In the genomic region with DNA sequence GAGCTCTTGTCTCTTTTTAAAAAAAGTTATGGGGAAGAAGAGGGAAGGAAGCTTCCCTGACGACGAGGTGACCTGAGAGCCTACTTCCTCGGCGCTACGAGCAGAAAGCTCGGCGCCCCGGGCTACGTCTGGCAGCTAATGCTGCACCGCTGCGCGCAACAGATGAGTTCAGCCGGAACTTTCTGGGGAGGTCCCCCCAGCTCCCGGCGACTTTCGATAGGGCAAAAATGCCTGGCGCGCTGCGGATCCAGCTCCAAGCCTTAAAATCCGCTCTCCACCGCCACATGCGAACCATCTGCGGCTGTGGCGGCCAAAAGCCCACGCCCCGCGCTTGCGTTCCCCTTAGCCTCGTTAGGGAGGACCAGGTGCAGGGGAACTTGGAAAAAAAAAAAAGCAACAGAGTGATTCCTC, we compare ENCODE assay signal across 8 cellular contexts.
DNase-seq lines count a peak whose midpoint lies in the region; ATAC-seq and TF ChIP-seq lines count a peak whose summit lies in the region.

No MANE protein-coding gene starts in this region.

- H3K27me3 ChIP-seq in mucosa of rectum (ENCODE audit: control insufficient read depth in 2 of 2, insufficient read depth in 2 of 2, low read length in 2 of 2) = no peaks in the 10 kb centered on the region

- H3K4me1 ChIP-seq in mucosa of rectum (ENCODE audit: control insufficient read depth in 2 of 2, insufficient read depth in 2 of 2, low read length in 2 of 2) = peaks cover 8 to 11% of the 10 kb centered on the region in 2 donors

- peaks cover 0 to 2% of the 10 kb centered on the region in 2 donors for H3K36me3 ChIP-seq in mucosa of rectum (ENCODE audit: control insufficient read depth in 2 of 2, insufficient read depth in 2 of 2, low read length in 2 of 2)

- peak overlapping the region; percentile 95 for H3K9ac ChIP-seq in mucosa of rectum (ENCODE audit: low read depth in 1 of 2, low read length in 2 of 2)

- peak overlapping the region; percentile 90 to 94 for H3K27ac ChIP-seq in mucosa of rectum (ENCODE audit: low read depth in 2 of 2, low read length in 2 of 2)

- TF ChIP-seq CTCF in epithelial cell of esophagus (IDR thresholded peaks at IDR 0.05; ENCODE audit: insufficient read depth, low read depth, low read length, missing control alignments) = no peak

- ATAC-seq in HG02981 (IDR thresholded peaks at IDR 0.05; ENCODE audit: unreplicated experiment) = peak; percentile 29

- DNase-seq in NCI-H446 (lab: John Stamatoyannopoulos, UW) (peak; percentile 30 to 44), NCI-H446 treated with DMSO at 0.1 percent for 48 hours (lab: John Stamatoyannopoulos, UW) (no peak), NOMO-1 treated with DMSO at 0.1 percent for 48 hours (lab: John Stamatoyannopoulos, UW; ENCODE audit: unreplicated experiment) (peak; percentile 64), activated T-cell treated with anti-CD3 and anti-CD28 coated beads for 1 hour (ENCODE audit: low read depth) (peak; percentile 55), epithelial cell of esophagus (ENCODE audit: low read depth) (peak; percentile 78)
- DNase-seq in stimulated activated CD8-positive, alpha-beta memory T cell treated with anti-CD3 and anti-CD28 coated beads, Interleukin-7, amount 100 ng/mL, for 4 hours (ENCODE audit: low read depth in 2 of 2) = peak; percentile 49 to 65

- H3K4me3 ChIP-seq in epithelial cell of esophagus (ENCODE audit: low read length) = peak overlapping the region; percentile 94
- peak overlapping the region; percentile 82 to 95 for H3K4me3 ChIP-seq in mucosa of rectum (ENCODE audit: low read length in 2 of 2)

- H3K9me3 ChIP-seq in mucosa of rectum (ENCODE audit: control insufficient read depth in 2 of 2, low read length in 2 of 2) = no peaks in the 10 kb centered on the region
